In the genomic region with DNA sequence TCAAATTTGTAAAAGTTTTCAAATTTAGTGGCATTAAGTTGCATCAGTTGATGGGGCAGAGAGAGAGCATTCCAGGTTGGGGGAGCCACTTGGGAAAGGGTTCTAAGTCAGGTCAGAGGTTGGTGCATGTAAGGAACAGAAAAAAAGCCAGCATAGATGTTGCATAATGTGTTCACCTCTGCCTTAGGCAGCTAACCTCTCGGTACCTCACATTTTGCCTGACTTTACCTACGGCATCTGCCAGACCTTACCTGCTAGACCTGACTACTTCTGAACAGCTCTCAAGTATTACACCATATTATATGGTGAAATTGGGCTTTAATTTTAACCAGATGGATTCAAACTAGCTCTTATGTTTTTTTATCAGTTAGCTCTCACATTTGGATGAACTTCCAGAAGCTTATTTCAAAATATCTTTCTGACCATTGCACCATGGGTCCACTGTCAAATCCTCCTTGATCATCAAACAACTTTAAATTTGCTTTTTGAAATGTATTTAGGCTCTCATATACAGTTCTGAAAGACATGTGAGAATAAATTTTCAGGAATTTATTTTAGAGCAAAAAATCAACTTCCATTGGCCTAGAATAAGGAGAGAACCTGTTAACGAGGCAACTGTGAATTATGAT, we compare ENCODE assay signal across 33 cellular contexts. TPM values are rescaled to one million over a fixed set of nuclear protein-coding genes. Genes with fewer than 3 reads are reported as not detected.
"Had no signal": no experiment of that assay in that cellular context is flagged by ENCODE, and none has a peak within 500 bp of the region (broad histone marks: within the 10 kb centered on the region; RNA-seq: fewer than 3 reads in every experiment).

No MANE protein-coding gene starts in this region.

- H3K4me1 ChIP-seq: colonic mucosa, esophagus squamous epithelium, foreskin keratinocyte, heart right ventricle, left ventricle myocardium inferior, lower lobe of right lung had no signal

- ATAC-seq: effector memory CD8-positive, alpha-beta T cell; esophagus mucosa; foreskin keratinocyte; heart right ventricle; left cardiac atrium; lower lobe of right lung; mucosa of descending colon had no signal

- H3K36me3 ChIP-seq: colonic mucosa, esophagus squamous epithelium, heart right ventricle, left ventricle myocardium inferior, lower lobe of right lung had no signal

- H3K9me3 ChIP-seq: colonic mucosa, esophagus squamous epithelium, left ventricle myocardium inferior, lower lobe of right lung, mucosa of descending colon had no signal

- FAIRE-seq: endometrium, frontal cortex, islet of Langerhans, keratinocyte had no signal

- DNase-seq: colonic mucosa; cortex of kidney; effector CD8-positive, alpha-beta T cell; effector memory CD8-positive, alpha-beta T cell; endodermal cell; erythroblast; esophagus squamous epithelium; foreskin keratinocyte; glutamatergic neuron; head of caudate nucleus; heart right ventricle; hippocampal formation; left cardiac atrium; left ventricle myocardium inferior; lower lobe of right lung; mesenchymal stem cell; mucosa of descending colon; naive B cell had no signal

- H3K4me3 ChIP-seq: colonic mucosa, esophagus squamous epithelium, heart right ventricle, left ventricle myocardium inferior, lower lobe of right lung, mucosa of descending colon had no signal

- H3K27me3 ChIP-seq: colonic mucosa, esophagus squamous epithelium, foreskin keratinocyte had no signal

- H3K27ac ChIP-seq: colonic mucosa, epithelial cell of prostate, esophagus squamous epithelium, foreskin keratinocyte, heart right ventricle, left ventricle myocardium inferior, lower lobe of right lung had no signal

RNA-seq across cellular contexts. Expression of gene CXorf66, which starts 7.4 kb away (rescaled TPM):
- total RNA-seq: colonic mucosa, dermis microvascular lymphatic vessel endothelial cell, endodermal cell, esophagus mucosa, esophagus squamous epithelium, fibroblast of villous mesenchyme, foreskin keratinocyte, frontal cortex, glomerular endothelial cell, heart right ventricle, kidney epithelial cell, left cardiac atrium, left ventricle myocardium inferior, lower leg skin, lower lobe of right lung, lung microvascular endothelial cell, mesenteric fat pad, mesothelial cell of epicardium, mucosa of descending colon, myocyte had no signal
